Comparison of ENCODE assay signal across 11 cellular contexts in the genomic region with DNA sequence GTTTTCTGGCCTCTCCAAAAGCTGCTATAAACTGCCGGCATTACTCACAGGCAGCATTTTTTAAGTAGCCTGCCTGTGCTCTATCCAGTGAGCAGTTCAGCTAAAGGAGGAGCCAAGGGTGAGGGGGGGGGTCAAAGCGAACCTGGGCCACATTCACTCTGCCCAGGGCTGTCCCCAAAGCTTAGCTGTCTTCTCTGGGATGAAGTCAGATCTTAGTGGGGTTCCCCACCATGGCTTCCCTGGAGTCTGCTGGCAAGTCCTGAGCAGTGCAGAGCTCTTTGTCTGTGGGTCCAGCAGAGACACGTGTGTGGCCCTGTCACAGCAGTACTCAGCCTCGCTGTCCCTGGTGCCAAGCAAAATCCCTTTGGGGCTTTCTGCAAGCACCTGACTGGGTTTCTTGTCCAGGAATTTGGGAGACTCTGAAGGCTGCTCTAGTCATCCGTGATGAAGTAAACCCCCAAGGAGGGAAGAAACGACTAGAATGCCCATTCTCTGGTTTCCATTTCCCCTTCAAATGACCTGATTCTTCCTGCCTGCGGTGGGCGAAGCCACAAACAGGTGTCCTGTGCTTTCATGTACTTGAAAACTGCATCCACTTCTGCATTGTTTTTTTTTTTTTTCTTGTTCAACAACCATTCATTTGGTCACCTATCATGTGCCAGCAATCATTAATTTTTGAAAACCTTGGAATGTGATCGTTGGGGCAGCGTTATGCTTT. TPM values are rescaled to one million over a fixed set of nuclear protein-coding genes. Genes with fewer than 3 reads are reported as not detected.
DNase-seq lines count a peak whose midpoint lies in the region; ATAC-seq and TF ChIP-seq lines count a peak whose summit lies in the region.
"Had no signal": no experiment of that assay in that cellular context is flagged by ENCODE, and none has a peak within 500 bp of the region (broad histone marks: within the 10 kb centered on the region; RNA-seq: fewer than 3 reads in every experiment).

No MANE protein-coding gene starts in this region.

- peaks cover 5 to 82% (median 30%) of the 10 kb centered on the region in 9 donors for H3K4me1 ChIP-seq in heart right ventricle

- intact Hi-C loops in heart right ventricle (cut with DNase I), result no loop called here

- 42 to 60% methylated on average over 10 of the region's 10 CpGs for WGBS in heart right ventricle, 2 donors

- DNase-seq in heart right ventricle, result no peak
- DNase-seq in activated CD4-positive, alpha-beta T cell treated with anti-CD3 and anti-CD28 coated beads for 48 hours, result no peak
- DNase-seq in NCI-H446 (lab: John Stamatoyannopoulos, UW), result no peak
- DNase-seq: activated naive CD4-positive, alpha-beta T cell treated with Interleukin-2 at 50 U/mL for 16 hours; effector CD4-positive, alpha-beta T cell had no signal

- no peaks in the 10 kb centered on the region for H3K36me3 ChIP-seq in heart right ventricle

- ATAC-seq in GM18498 (IDR thresholded peaks at IDR 0.05; ENCODE audit: unreplicated experiment) (peak; percentile 55), GM21381 (IDR thresholded peaks at IDR 0.05; ENCODE audit: unreplicated experiment) (peak; percentile 63), HG03135 (IDR thresholded peaks at IDR 0.05; ENCODE audit: unreplicated experiment) (peak; percentile 56), heart right ventricle (peak in 7 of 8 donors; percentile 26 to 62 (median 39)), esophagus mucosa (no peak), HG03280 (IDR thresholded peaks at IDR 0.05; ENCODE audit: unreplicated experiment) (no peak)

- no peaks in the 10 kb centered on the region for H3K9me3 ChIP-seq in heart right ventricle

- H3K4me3 ChIP-seq in heart right ventricle, result no peak overlapping the region

- no peak for TF ChIP-seq CTCF in heart right ventricle (IDR thresholded peaks at IDR 0.05)

- peaks cover 0 to 32% (median 22%) of the 10 kb centered on the region in 7 donors for H3K27me3 ChIP-seq in heart right ventricle

- H3K27ac ChIP-seq in heart right ventricle, result peak overlapping the region; percentile 27 to 83 (median 74)

RNA-seq across cellular contexts. Expression of a gene that starts 2.6 kb away (rescaled TPM):
- 10 to 100 TPM in 4 of 10 donors, 1 to 10 TPM in 6; 3.4 to 32.1 (median 8.9) TPM for total RNA-seq in heart right ventricle
- polyA plus RNA-seq in heart right ventricle, result 1 to 10 TPM; 1.2 to 2.6 TPM
- 0.08 TPM for total RNA-seq in esophagus mucosa
- polyA plus RNA-seq: BJ had no signal

RNA-seq across cellular contexts. Expression of a gene that starts 26.6 kb away (rescaled TPM):
- total RNA-seq in heart right ventricle (under 1 TPM in 3 of 10 donors, not detected in 7; 0.07 to 0.14 (median 0.13) TPM), esophagus mucosa (not detected)
- under 1 TPM; 0.01 to 0.29 TPM for polyA plus RNA-seq in heart right ventricle
- polyA plus RNA-seq: BJ had no signal

RNA-seq across cellular contexts. Expression of a gene that starts 48.9 kb away (rescaled TPM):
- total RNA-seq in heart right ventricle (not detected), esophagus mucosa (22.2 TPM)
- under 1 TPM in 1 of 2 donors, not detected in 1; 0.01 TPM for polyA plus RNA-seq in heart right ventricle
- polyA plus RNA-seq: BJ had no signal

Comparison
In these comparisons a context has a peak if more than half of its experiments do, and no peak if none do; other contexts are left out.
1. ATAC-seq: peak in GM18498 (single experiment), GM21381 (single experiment), HG03135 (single experiment) and heart right ventricle (7 of 8); none in esophagus mucosa (single experiment) and HG03280 (single experiment).
2. RNA of a gene that starts 48.9 kb away (total RNA-seq): 22.2 TPM in esophagus mucosa (single experiment); not detected in heart right ventricle; every median in the first group is over 10 times any median in the second.